ENCODE assay signal across 20 cellular contexts in genomic region chr19:47027586-47028371, GRCh38. TPM values are rescaled to one million over a fixed set of nuclear protein-coding genes. Genes with fewer than 3 reads are reported as not detected.
DNase-seq lines count a peak whose midpoint lies in the region; ATAC-seq lines count a peak whose summit lies in the region.
"Had no signal": no experiment of that assay in that cellular context is flagged by ENCODE, and none has a peak within 500 bp of the region (broad histone marks: within the 10 kb centered on the region; RNA-seq: fewer than 3 reads in every experiment).

No MANE protein-coding gene starts in this region.

- no peak overlapping the region for H3K23ac ChIP-seq in neuronal stem cell (ENCODE audit: low read depth, low read length, poor library complexity)

- H3K9me3 ChIP-seq in iPS-18c (ENCODE audit: control insufficient read depth, insufficient read depth, low read length) (no peaks in the 10 kb centered on the region), neuronal stem cell (replicated peaks in 1 of 2; ENCODE audit: control insufficient read depth in 2 of 2, insufficient read depth in 1 of 2, low read depth in 1 of 2, low read length in 2 of 2) (peaks cover 0 to 2% of the 10 kb centered on the region in 2 donors)
- H3K9me3 ChIP-seq: BLaER1, SJSA1 had no signal

- no peak overlapping the region for H3K14ac ChIP-seq in neuronal stem cell (ENCODE audit: low read length)

- no peak overlapping the region for H2BK120ac ChIP-seq in neuronal stem cell (ENCODE audit: low read depth, low read length)

- no peaks in the 10 kb centered on the region for H3K36me3 ChIP-seq in neuronal stem cell (replicated peaks in 1 of 2; ENCODE audit: control insufficient read depth in 2 of 2, insufficient read depth in 2 of 2, low read length in 2 of 2)
- H3K36me3 ChIP-seq: BLaER1, SJSA1 had no signal

- no peak overlapping the region for H4K91ac ChIP-seq in neuronal stem cell (ENCODE audit: low read depth, low read length, poor library complexity)

- H3K4ac ChIP-seq in neuronal stem cell (ENCODE audit: low read length): no peak overlapping the region

- H3K18ac ChIP-seq in neuronal stem cell (ENCODE audit: low read length): peak overlapping the region; percentile 59

- H3K4me3 ChIP-seq in iPS-18c (ENCODE audit: insufficient read depth, low read depth, low read length): peak overlapping the region; percentile 31; the same call in 1 of the 2 replicates
- no peak overlapping the region for H3K4me3 ChIP-seq in neuronal stem cell (ENCODE audit: low read length in 2 of 2)
- H3K4me3 ChIP-seq: BLaER1, GM23248, PC-9, SJSA1 had no signal

- H2BK5ac ChIP-seq in neuronal stem cell (ENCODE audit: low read length): no peak overlapping the region

- H3K79me1 ChIP-seq in neuronal stem cell (ENCODE audit: low read depth, low read length): no peaks in the 10 kb centered on the region

- no peak overlapping the region for H2BK12ac ChIP-seq in neuronal stem cell (ENCODE audit: low read length)

- H2AK5ac ChIP-seq in neuronal stem cell (ENCODE audit: low read depth, low read length): no peak overlapping the region

- peak overlapping the region; percentile 92 for H2BK15ac ChIP-seq in neuronal stem cell (ENCODE audit: low read length)

- H3K27ac ChIP-seq in neuronal stem cell (replicated peaks; ENCODE audit: low read length): no peak overlapping the region
- H3K27ac ChIP-seq: BLaER1, GM23248, PC-9, SJSA1 had no signal

- H3K9ac ChIP-seq in neuronal stem cell (ENCODE audit: low read depth, low read length, poor library complexity): no peak overlapping the region
- H3K9ac ChIP-seq: BLaER1, GM23248 had no signal

- WGBS in neuronal stem cell (ENCODE audit: extremely low coverage in 2 of 2, insufficient read length in 2 of 2, insufficient replicate concordance in 1 of 2), 2 donors: no CpG with 5 or more reads among the region's 20 CpGs

- H2AFZ ChIP-seq in neuronal stem cell (ENCODE audit: low read length): peak overlapping the region; percentile 69
- H2AFZ ChIP-seq: GM23248, PC-9 had no signal

- H3K27me3 ChIP-seq in neuronal stem cell (ENCODE audit: control insufficient read depth in 3 of 3, insufficient read depth in 3 of 3, low read depth in 1 of 3, low read length in 3 of 3): peaks cover 2 to 62% (median 13%) of the 10 kb centered on the region in 3 experiments

- no peak for ATAC-seq in HG02973 (IDR thresholded peaks at IDR 0.05; ENCODE audit: unreplicated experiment)
- ATAC-seq: CD8-positive, alpha-beta T cell had no signal

- H4K8ac ChIP-seq in neuronal stem cell (ENCODE audit: low read depth, low read length): no peak overlapping the region

- H3K4me2 ChIP-seq in neuronal stem cell (ENCODE audit: insufficient read depth, low read length, poor library complexity, severe bottlenecking): peak overlapping the region; percentile 12
- H3K4me2 ChIP-seq: BLaER1, PC-9 had no signal

- peaks cover 9 to 10% of the 10 kb centered on the region in 2 donors for H3K4me1 ChIP-seq in neuronal stem cell (ENCODE audit: control insufficient read depth in 2 of 2, insufficient read depth in 1 of 2, low read depth in 1 of 2, low read length in 2 of 2)
- H3K4me1 ChIP-seq: BLaER1 had no signal

- peak; percentile 67 for DNase-seq in NCI-H82 (lab: John Stamatoyannopoulos, UW)
- DNase-seq in NCI-H82 treated with DMSO at 0.1 percent for 48 hours (lab: John Stamatoyannopoulos, UW; ENCODE audit: unreplicated experiment): no peak
- DNase-seq in OCI-M1 (lab: John Stamatoyannopoulos, UW): peak; percentile 33
- DNase-seq in neuronal stem cell (ENCODE audit: low spot score): no peak
- DNase-seq in NCI-H1092 treated with DMSO at 0.1 percent for 48 hours (lab: John Stamatoyannopoulos, UW): no peak
- DNase-seq in stimulated activated CD4-positive, alpha-beta T cell treated with anti-CD3 and anti-CD28 coated beads, Interleukin-2, amount 100 ng/mL, for 24 hours: no peak
- DNase-seq: CD8-positive, alpha-beta T cell; DMS79 treated with DMSO at 0.1 percent for 48 hours; GM23248; HFFc6; Karpas-422; MM.1S; NCI-H187; NCI-H345; NCI-H526 treated with DMSO at 0.1 percent for 48 hours; PC-9 had no signal

RNA-seq across cellular contexts. Expression of gene NPAS1, which starts 8.1 kb away (rescaled TPM):
- 4.9 TPM for polyA plus RNA-seq in neuronal stem cell (2013, experiment 1 of 2)
- 4.7 TPM for polyA plus RNA-seq in neuronal stem cell (2013, experiment 2 of 2)

RNA-seq across cellular contexts. Expression of gene TMEM160, which starts 20.6 kb away (rescaled TPM):
- 49.2 TPM for polyA plus RNA-seq in neuronal stem cell (2013, experiment 1 of 2)
- 45.0 TPM for polyA plus RNA-seq in neuronal stem cell (2013, experiment 2 of 2)

Comparison
In these comparisons a context has a peak if more than half of its experiments do, and no peak if none do; other contexts are left out.
1. DNase-seq: peak in NCI-H82 (single experiment) and OCI-M1 (single experiment); none in NCI-H82 treated with DMSO at 0.1 percent for 48 hours (single experiment), neuronal stem cell (single experiment), NCI-H1092 treated with DMSO at 0.1 percent for 48 hours (single experiment) and stimulated activated CD4-positive, alpha-beta T cell treated with anti-CD3 and anti-CD28 coated beads, Interleukin-2, amount 100 ng/mL, for 24 hours (0 of 2).